Comparison of ENCODE assay signal across 22 cellular contexts in the genomic region with DNA sequence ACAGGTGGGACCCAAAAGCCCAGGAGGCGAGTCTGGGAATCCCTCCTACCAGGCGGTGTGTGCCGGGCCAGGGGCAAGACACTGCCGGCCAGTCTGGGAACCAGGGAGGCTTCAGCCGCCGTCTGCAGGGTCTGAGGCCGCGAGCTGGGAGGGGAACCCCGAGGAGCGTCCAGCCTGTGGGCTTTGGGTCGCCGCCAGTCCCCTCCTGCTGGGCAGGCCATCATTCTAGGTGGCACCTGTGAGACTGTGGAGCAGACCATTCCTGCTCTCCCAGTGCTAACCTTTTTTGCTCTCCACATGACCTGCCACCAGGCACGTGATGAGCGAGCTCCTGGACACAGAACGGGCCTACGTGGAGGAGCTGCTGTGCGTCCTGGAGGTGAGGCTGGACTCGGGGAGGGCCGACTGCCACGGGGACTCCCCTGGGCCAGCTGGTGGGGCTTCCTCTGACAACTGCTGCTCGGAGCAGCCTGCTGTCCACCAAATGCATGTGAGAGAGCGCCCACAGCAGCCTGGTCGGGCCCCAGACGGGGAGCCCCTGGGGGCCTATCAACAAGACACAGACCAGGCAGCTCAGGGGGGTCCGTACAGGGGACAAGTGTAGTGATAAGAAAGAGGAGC. TPM values are rescaled to one million over a fixed set of nuclear protein-coding genes. Genes with fewer than 3 reads are reported as not detected.
DNase-seq lines count a peak whose midpoint lies in the region; TF ChIP-seq lines count a peak whose summit lies in the region.
"Had no signal": no experiment of that assay in that cellular context is flagged by ENCODE, and none has a peak within 500 bp of the region (broad histone marks: within the 10 kb centered on the region; RNA-seq: fewer than 3 reads in every experiment).

No MANE protein-coding gene starts in this region.

- H3K56ac ChIP-seq in H9 (ENCODE audit: insufficient read length, low read depth, low read length) = no peak overlapping the region

- H4K91ac ChIP-seq in neuronal stem cell (ENCODE audit: low read depth, low read length, poor library complexity) (no peak overlapping the region), H9 (ENCODE audit: insufficient read length, low read depth, low read length) (no peak overlapping the region)

- H3K4me3 Mint-ChIP-seq in chondrocyte (ENCODE audit: unreplicated experiment) = no peak overlapping the region
- no peak overlapping the region for H3K4me3 Mint-ChIP-seq in H9
- H3K4me3 Mint-ChIP-seq: CD8-positive, alpha-beta T cell had no signal

- H3K36me3 ChIP-seq in BE2C = peaks cover 7% of the 10 kb centered on the region; the same call in 1 of the 2 replicates
- no peaks in the 10 kb centered on the region for H3K36me3 ChIP-seq in H7 (replicated peaks; ENCODE audit: control insufficient read depth, insufficient read depth, low read length)
- H3K36me3 ChIP-seq in neuronal stem cell (replicated peaks in 1 of 2; ENCODE audit: control insufficient read depth in 2 of 2, insufficient read depth in 2 of 2, low read length in 2 of 2) = peaks cover 18 to 25% of the 10 kb centered on the region in 2 donors

- no peak overlapping the region for H2BK120ac ChIP-seq in neuronal stem cell (ENCODE audit: low read depth, low read length)
- H2BK120ac ChIP-seq in H9 (ENCODE audit: low read depth, low read length, poor library complexity, severe bottlenecking) = no peak overlapping the region

- H3K79me1 ChIP-seq in neuronal stem cell (ENCODE audit: low read depth, low read length) (peaks cover 6% of the 10 kb centered on the region), H9 (ENCODE audit: insufficient read depth, low read depth, low read length, poor library complexity, severe bottlenecking) (no peaks in the 10 kb centered on the region)

- no peaks in the 10 kb centered on the region for H3K79me2 ChIP-seq in H9 (ENCODE audit: insufficient read depth, low read length)

- H3K4me2 ChIP-seq in neuronal stem cell (ENCODE audit: insufficient read depth, low read length, poor library complexity, severe bottlenecking) = no peak overlapping the region
- H3K4me2 ChIP-seq in H9 (ENCODE audit: insufficient read depth, insufficient read length, low read length) = no peak overlapping the region

- no peaks in the 10 kb centered on the region for H4K20me1 ChIP-seq in H9 (ENCODE audit: control insufficient read depth, insufficient read depth, insufficient read length)

- H3K23ac ChIP-seq in neuronal stem cell (ENCODE audit: low read depth, low read length, poor library complexity) = no peak overlapping the region
- no peak overlapping the region for H3K23ac ChIP-seq in H9 (ENCODE audit: insufficient read length, low read depth, low read length)

- H2BK5ac ChIP-seq in neuronal stem cell (ENCODE audit: low read length) = no peak overlapping the region
- H2BK5ac ChIP-seq in H9 (ENCODE audit: insufficient read length, low read length) = no peak overlapping the region

- peak overlapping the region; percentile 17 for H2BK15ac ChIP-seq in neuronal stem cell (ENCODE audit: low read length)
- H2BK15ac ChIP-seq in H9 (ENCODE audit: low read depth, low read length) = no peak overlapping the region

- no peak overlapping the region for H2BK20ac ChIP-seq in H9 (ENCODE audit: low read depth, low read length, poor library complexity, severe bottlenecking)

- H3K23me2 ChIP-seq in H9 (ENCODE audit: insufficient read length, low read depth, low read length, poor library complexity, severe bottlenecking) = no peaks in the 10 kb centered on the region

- H2BK12ac ChIP-seq in neuronal stem cell (ENCODE audit: low read length) (peak overlapping the region; percentile 84), H9 (ENCODE audit: insufficient read length, low read depth, low read length) (no peak overlapping the region)

- no peak overlapping the region for H3T11ph ChIP-seq in H9 (ENCODE audit: low read length)

- peaks cover 6% of the 10 kb centered on the region for H3K27me3 Mint-ChIP-seq in chondrocyte (ENCODE audit: low read depth)
- no peaks in the 10 kb centered on the region for H3K27me3 Mint-ChIP-seq in H9 (ENCODE audit: low read depth)

- H3K36me3 Mint-ChIP-seq in chondrocyte (ENCODE audit: low read depth) = peaks cover 3% of the 10 kb centered on the region
- H3K36me3 Mint-ChIP-seq in H9 (ENCODE audit: insufficient read depth in 1 of 3, low read depth in 3 of 3) = peaks cover 4 to 7% (median 5%) of the 10 kb centered on the region in 3 experiments; a peak in 4 of 7 replicates

- H3K27me3 ChIP-seq in BE2C = no peaks in the 10 kb centered on the region
- no peaks in the 10 kb centered on the region for H3K27me3 ChIP-seq in H7 (ENCODE audit: control insufficient read depth, insufficient read depth, low read length)
- H3K27me3 ChIP-seq in neuronal stem cell (ENCODE audit: control insufficient read depth in 3 of 3, insufficient read depth in 3 of 3, low read depth in 1 of 3, low read length in 3 of 3) = no peaks in the 10 kb centered on the region
- no peaks in the 10 kb centered on the region for H3K27me3 ChIP-seq in H9 (ENCODE audit: insufficient read depth, low read length)

- H3K9me3 Mint-ChIP-seq in chondrocyte (ENCODE audit: low read depth) = no peaks in the 10 kb centered on the region
- H3K9me3 Mint-ChIP-seq in H9 = no peaks in the 10 kb centered on the region
- H3K9me3 Mint-ChIP-seq: CD8-positive, alpha-beta T cell had no signal

- no peak overlapping the region for H2AFZ ChIP-seq in neuronal stem cell (ENCODE audit: low read length)
- H2AFZ ChIP-seq in H9 (ENCODE audit: low read length) = no peak overlapping the region

- H3K4me3 ChIP-seq in BE2C (ENCODE audit: low read depth, low read length) (no peak overlapping the region), H7 (ENCODE audit: insufficient read depth, low read depth, low read length) (no peak overlapping the region), neuronal stem cell (ENCODE audit: low read length in 2 of 2) (no peak overlapping the region)
- H3K4me3 ChIP-seq: SK-N-MC had no signal

- H3K4me1 ChIP-seq in BE2C = no peaks in the 10 kb centered on the region
- H3K4me1 ChIP-seq in neuronal stem cell (ENCODE audit: control insufficient read depth in 2 of 2, insufficient read depth in 1 of 2, low read depth in 1 of 2, low read length in 2 of 2) = peaks cover 0 to 4% of the 10 kb centered on the region in 2 donors
- H3K4me1 ChIP-seq in H9 (ENCODE audit: insufficient read depth, low read length) = no peaks in the 10 kb centered on the region

- no peak overlapping the region for H3K9ac ChIP-seq in neuronal stem cell (ENCODE audit: low read depth, low read length, poor library complexity)
- H3K9ac ChIP-seq in H9 (ENCODE audit: extremely low read depth, insufficient read length, low read length) = no peak overlapping the region

- H3K14ac ChIP-seq in neuronal stem cell (ENCODE audit: low read length) (peak overlapping the region; percentile 82), H9 (ENCODE audit: insufficient read depth, low read length) (no peak overlapping the region)

- H3K4ac ChIP-seq in neuronal stem cell (ENCODE audit: low read length) (no peak overlapping the region), H9 (ENCODE audit: low read depth, low read length) (no peak overlapping the region)

- H3K27ac ChIP-seq in neuronal stem cell (replicated peaks; ENCODE audit: low read length) (no peak overlapping the region), H9 (ENCODE audit: insufficient read length, low read depth, low read length) (no peak overlapping the region)
- H3K27ac ChIP-seq: C4-2B, SK-N-MC had no signal

- WGBS in neuronal stem cell (ENCODE audit: extremely low coverage in 2 of 2, insufficient read length in 2 of 2, insufficient replicate concordance in 1 of 2), 2 donors = no CpG with 5 or more reads among the region's 25 CpGs
- WGBS in H9 (ENCODE audit: extremely low coverage, insufficient read length, low lambda C conversion rate) = no CpG with 5 or more reads among the region's 25 CpGs

- H3K18ac ChIP-seq in neuronal stem cell (ENCODE audit: low read length) = peak overlapping the region; percentile 76
- H3K18ac ChIP-seq in H9 (ENCODE audit: insufficient read length, low read depth, low read length) = no peak overlapping the region

- H3K9me3 ChIP-seq in BE2C (no peaks in the 10 kb centered on the region), neuronal stem cell (replicated peaks in 1 of 2; ENCODE audit: control insufficient read depth in 2 of 2, insufficient read depth in 1 of 2, low read depth in 1 of 2, low read length in 2 of 2) (no peaks in the 10 kb centered on the region), H9 (ENCODE audit: control insufficient read depth, low read depth, low read length) (no peaks in the 10 kb centered on the region)
- H3K9me3 ChIP-seq: Caco-2 had no signal

- no peaks in the 10 kb centered on the region for H3K4me1 Mint-ChIP-seq in chondrocyte (ENCODE audit: low read depth)
- no peaks in the 10 kb centered on the region for H3K4me1 Mint-ChIP-seq in H9

- TF ChIP-seq CTCF in BE2C (IDR thresholded peaks at IDR 0.05; ENCODE audit: low read depth, low read length) = no peak
- no peak for TF ChIP-seq CTCF in chondrocyte (IDR thresholded peaks at IDR 0.05)
- TF ChIP-seq CTCF in H9 (conservative IDR thresholded peaks at IDR 0.05) = no peak

- H3K27ac Mint-ChIP-seq in chondrocyte (ENCODE audit: unreplicated experiment) (no peak overlapping the region), H9 (peak overlapping the region in 1 of 3 experiments; percentile 90; a peak in 3 of 7 replicates)
- H3K27ac Mint-ChIP-seq: CD8-positive, alpha-beta T cell had no signal

- no peak overlapping the region for H2AK5ac ChIP-seq in neuronal stem cell (ENCODE audit: low read depth, low read length)
- H2AK5ac ChIP-seq in H9 (ENCODE audit: insufficient read length, low read length) = no peak overlapping the region

- H4K5ac ChIP-seq in H9 (ENCODE audit: insufficient read length, low read depth, low read length) = no peak overlapping the region

- H4K8ac ChIP-seq in neuronal stem cell (ENCODE audit: low read depth, low read length) (peak overlapping the region; percentile 17), H9 (replicated peaks; ENCODE audit: insufficient read length, low read depth, low read length) (no peak overlapping the region)

- DNase-seq in BE2C = peak; percentile 70
- DNase-seq in H7 = peak; percentile 51
- peak; percentile 86 for DNase-seq in chondrocyte (ENCODE audit: low spot score)
- DNase-seq in neuronal stem cell (ENCODE audit: low spot score) = no peak
- DNase-seq in H9 = no peak
- DNase-seq in amniotic stem cell (lab: John Stamatoyannopoulos, UW) = no peak
- DNase-seq in HuH-7.5 (ENCODE audit: low spot score) = no peak
- DNase-seq: Caco-2, KG1, MM.1S, NCI-H2029, NCI-H446, NCI-H524 treated with DMSO at 0.1 percent for 48 hours, NCI-H774, PC-3, SHP77 treated with DMSO at 0.1 percent for 48 hours had no signal

RNA-seq across cellular contexts. Expression of gene F7, which starts 24.6 kb away (rescaled TPM):
- 1.6 TPM for polyA plus RNA-seq in BE2C (2012; ENCODE audit: insufficient read depth, insufficient read length, low read depth)
- total RNA-seq in H7 (2014; rRNA removed; shearing (Covaris generic)) = 0.28 and 1.5 TPM in 2 replicates
- total RNA-seq in chondrocyte = 0.34 to 0.85 TPM (median 0.60 TPM) in 3 replicates
- 0.68 TPM for polyA plus RNA-seq in neuronal stem cell (2013, experiment 1 of 2)
- 0.62 TPM for polyA plus RNA-seq in neuronal stem cell (2013, experiment 2 of 2)
- 0.66 and 0.81 TPM in 2 replicates for total RNA-seq in H9 (2021)
- total RNA-seq: A673; CD8-positive, alpha-beta T cell; HT-29; PC-3; RPMI7951 had no signal

RNA-seq across cellular contexts. Expression of gene F10, which starts 41.6 kb away (rescaled TPM):
- 3.6 TPM for polyA plus RNA-seq in BE2C (2012; ENCODE audit: insufficient read depth, insufficient read length, low read depth)
- 1.3 and 2.1 TPM in 2 replicates for total RNA-seq in H7 (2014; rRNA removed; shearing (Covaris generic))
- total RNA-seq in chondrocyte (1.9 to 2.0 TPM in 2 of 3 replicates, not detected in the other), H9 (2021) (1.7 TPM in 2 replicates)
- polyA plus RNA-seq in neuronal stem cell (2013, experiment 1 of 2) = 3.9 TPM
- polyA plus RNA-seq in neuronal stem cell (2013, experiment 2 of 2) = 3.2 TPM
- total RNA-seq: A673; CD8-positive, alpha-beta T cell; HT-29; PC-3; RPMI7951 had no signal

Comparison
In these comparisons a context has a peak if more than half of its experiments do, and no peak if none do; other contexts are left out.
1. DNase-seq: peak in BE2C (single experiment), H7 (single experiment) and chondrocyte (single experiment); none in neuronal stem cell (single experiment), H9 (single experiment), amniotic stem cell (single experiment) and HuH-7.5 (single experiment).